In genomic region chr7:139359366-139360209, GRCh38 we compare ENCODE assay signal across 1 cellular context.
TF ChIP-seq lines count a peak whose summit lies in the region.

Gene LUC7L2, plus strand, starts transcription at chr7:139359894. Its CDS starts 368 bp downstream, at chr7:139360262.

TF ChIP-seq in K562, 482 proteins besides CTCF, POLR2A, EP300 and RAD21 (continued from another document and continues in another):
- TF ChIP-seq ZNF592 (IDR thresholded peaks at IDR 0.05) = no peak; the same call in 1 of the 2 replicates
- peak; percentile 80 for TF ChIP-seq FOXM1 (IDR thresholded peaks at IDR 0.05; ENCODE audit: low read depth)
- peak; percentile 98 for TF ChIP-seq FOXM1 (CRISPR knock-in tag; IDR thresholded peaks at IDR 0.05; ENCODE audit: low read depth)
- peak; percentile 97 for TF ChIP-seq TAF9B (IDR thresholded peaks at IDR 0.05; ENCODE audit: partially characterized antibody)
- peak; percentile 75 for TF ChIP-seq ZFP91 (CRISPR knock-in tag; IDR thresholded peaks at IDR 0.05)
- TF ChIP-seq ZNF408 (CRISPR knock-in tag; IDR thresholded peaks at IDR 0.05; ENCODE audit: low read depth) = no peak
- TF ChIP-seq NR0B1 (IDR thresholded peaks at IDR 0.05; ENCODE audit: partially characterized antibody) = no peak
- TF ChIP-seq ILF3 (IDR thresholded peaks at IDR 0.05; ENCODE audit: borderline replicate concordance) = peak; percentile 60; the same call in 1 of the 2 replicates
- TF ChIP-seq U2AF2 (optimal IDR thresholded peaks at IDR 0.05; ENCODE audit: low read depth, low read length) = no peak
- TF ChIP-seq ZBTB17 (CRISPR knock-in tag; IDR thresholded peaks at IDR 0.05) = peak; percentile 64; the same call in 1 of the 2 replicates
- peak; percentile 86 for TF ChIP-seq MGA (IDR thresholded peaks at IDR 0.05)
- peak; percentile 86; the same call in 1 of the 2 replicates for TF ChIP-seq HMGXB4 (CRISPR knock-in tag; IDR thresholded peaks at IDR 0.05)
- no peak for TF ChIP-seq XRCC4 (IDR thresholded peaks at IDR 0.05; ENCODE audit: extremely low read depth, insufficient read depth, insufficient read length)
- TF ChIP-seq NCOA2 (IDR thresholded peaks at IDR 0.05; ENCODE audit: partially characterized antibody in 2 of 2) = no peak
- peak; percentile 95 for TF ChIP-seq CREM (IDR thresholded peaks at IDR 0.05; ENCODE audit: low read depth)
- TF ChIP-seq ZNF740 (CRISPR knock-in tag; IDR thresholded peaks at IDR 0.05) = peak; percentile 99
- peak in 1 of 2 experiments; percentile 90; a peak in 2 of 4 replicates for TF ChIP-seq ZNF740 (tag; IDR thresholded peaks at IDR 0.05)
- TF ChIP-seq NR4A1 (CRISPR knock-in tag; IDR thresholded peaks at IDR 0.05) = no peak; the same call in 1 of the 2 replicates
- TF ChIP-seq NR4A1 (tag; IDR thresholded peaks at IDR 0.05) = peak; percentile 46; the same call in 1 of the 2 replicates
- 0 out of 2 replicates have a peak, but pooled peaks have one; percentile 17 for TF ChIP-seq ZC3H8 (IDR thresholded peaks at IDR 0.05)
- peak; percentile 76 for TF ChIP-seq NUFIP1 (IDR thresholded peaks at IDR 0.05; ENCODE audit: partially characterized antibody)
- TF ChIP-seq GATAD2B (IDR thresholded peaks at IDR 0.05; ENCODE audit: borderline replicate concordance) = no peak; the same call in 1 of the 2 replicates
- peak; percentile 85 for TF ChIP-seq ZNF766 (CRISPR knock-in tag; conservative IDR thresholded peaks at IDR 0.05)
- TF ChIP-seq COPS2 (conservative IDR thresholded peaks at IDR 0.05) = no peak
- no peak for TF ChIP-seq ID3 (CRISPR knock-in tag; IDR thresholded peaks at IDR 0.05)
- peak; percentile 94 for TF ChIP-seq ID3 (tag; IDR thresholded peaks at IDR 0.05)
- TF ChIP-seq ZNF584 (CRISPR knock-in tag; IDR thresholded peaks at IDR 0.05; ENCODE audit: low read depth) = peak; percentile 15
- TF ChIP-seq CXXC5 (CRISPR knock-in tag; IDR thresholded peaks at IDR 0.05) = peak; percentile 97
- no peak for TF ChIP-seq HIVEP1 (CRISPR knock-in tag; IDR thresholded peaks at IDR 0.05)
- TF ChIP-seq PHB2 (IDR thresholded peaks at IDR 0.05; ENCODE audit: low read depth) = no peak; the same call in 1 of the 2 replicates
- TF ChIP-seq JUN (IDR thresholded peaks at IDR 0.05; ENCODE audit: borderline replicate concordance, low read depth, low read length) = peak; percentile 49
- peak; percentile 86; the same call in 1 of the 2 replicates for TF ChIP-seq JUN (CRISPR knock-in tag; IDR thresholded peaks at IDR 0.05; ENCODE audit: borderline replicate concordance)
- TF ChIP-seq ZNF561 (CRISPR knock-in tag; conservative IDR thresholded peaks at IDR 0.05) = no peak
- TF ChIP-seq FOXA3 (CRISPR knock-in tag; conservative IDR thresholded peaks at IDR 0.05 in 1 of 2, IDR thresholded peaks at IDR 0.05 in 1 of 2) = 0 out of 4 replicates have a peak, but pooled peaks of 1 of the 2 experiments have one; percentile 49
- no peak for TF ChIP-seq ZNF184 (CRISPR knock-in tag; IDR thresholded peaks at IDR 0.05)
